17 cellular contexts compared by ENCODE assay signal in the genomic region with DNA sequence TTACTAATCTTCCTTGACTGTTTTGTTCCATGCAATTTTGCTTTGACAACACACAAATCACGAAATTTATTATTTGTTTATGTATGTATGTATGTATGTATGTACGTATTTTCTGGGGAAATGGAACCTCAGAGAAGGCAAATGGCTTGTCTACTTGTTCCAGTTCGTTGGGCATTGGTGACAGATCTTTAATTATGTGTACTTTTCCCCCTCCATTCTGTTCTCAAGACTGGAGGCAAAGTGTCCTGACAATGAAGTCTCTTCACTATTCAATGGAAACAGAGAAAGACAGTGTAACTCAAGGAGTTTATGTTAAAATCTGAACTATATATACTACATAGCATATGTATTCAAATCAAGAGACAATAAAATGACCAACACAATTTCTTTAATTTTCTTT.
"Had no signal": no experiment of that assay in that cellular context is flagged by ENCODE, and none has a peak within 500 bp of the region (broad histone marks: within the 10 kb centered on the region; RNA-seq: fewer than 3 reads in every experiment).

No MANE protein-coding gene starts in this region.

- H3K27me3 Mint-ChIP-seq: T-cell had no signal

- H3K4me1 Mint-ChIP-seq: T-cell had no signal

- H3K9me3 ChIP-seq: SK-N-SH had no signal

- ATAC-seq: T-cell had no signal

- H3K27ac Mint-ChIP-seq: T-cell had no signal

- FAIRE-seq: RCC 7860 had no signal

- H3K4me3 Mint-ChIP-seq: T-cell had no signal

- H3K36me3 Mint-ChIP-seq: T-cell had no signal

- DNase-seq: KBM-7, MV-4-11, NCI-H1048, NCI-H1436, NCI-H2029 treated with DMSO at 0.1 percent for 48 hours, NCI-H2171, NCI-H345, NCI-H446 treated with DMSO at 0.1 percent for 48 hours, NCI-H69, NCI-H774, Right ventricle myocardium superior, RPMI8226, SIG-M5, SK-N-SH, SW 1271, T-cell had no signal
